ENCODE assay signal across 1 cellular context in the genomic region with DNA sequence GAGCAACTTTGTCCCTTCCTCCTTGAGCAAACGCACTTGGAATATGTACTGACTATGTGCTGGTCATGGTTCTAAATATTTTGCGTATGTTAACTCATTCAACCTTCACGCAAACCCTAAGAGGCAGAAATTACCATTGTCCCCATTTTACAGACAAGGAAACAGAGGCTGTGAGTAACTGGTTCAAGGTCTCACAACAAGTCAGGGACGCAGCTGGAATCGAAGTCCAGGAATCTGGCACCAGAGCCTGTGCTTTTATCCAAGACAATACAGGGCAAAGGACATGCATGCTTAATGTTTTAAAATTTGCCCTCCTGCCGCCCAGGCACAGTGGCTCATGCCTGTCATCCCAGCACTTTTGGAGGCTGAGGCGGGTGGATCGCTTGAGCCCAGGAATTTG.
TF ChIP-seq lines count a peak whose summit lies in the region.

No MANE protein-coding gene starts in this region.

TF ChIP-seq in K562, 482 proteins besides CTCF, POLR2A, EP300 and RAD21:
- TF ChIP-seq RBM25 (IDR thresholded peaks at IDR 0.05; ENCODE audit: low read depth, low read length, severe bottlenecking) (peak; percentile 61), ADNP (tag; IDR thresholded peaks at IDR 0.05) (peak; percentile 34; the same call in 1 of the 2 replicates), BCOR (IDR thresholded peaks at IDR 0.05) (peak; percentile 55), ZC3H4 (CRISPR knock-in tag; IDR thresholded peaks at IDR 0.05; ENCODE audit: borderline replicate concordance) (no peak)
